12 cellular contexts compared by ENCODE assay signal in genomic region chr21:14591277-14591876, GRCh38. TPM values are rescaled to one million over a fixed set of nuclear protein-coding genes. Genes with fewer than 3 reads are reported as not detected.
A peak's percentile ranks its signal among the peaks of the same experiment; 100 is the strongest.
DNase-seq lines count a peak whose midpoint lies in the region; ATAC-seq and TF ChIP-seq lines count a peak whose summit lies in the region.
"Had no signal": no experiment of that assay in that cellular context is flagged by ENCODE, and none has a peak within 500 bp of the region (broad histone marks: within the 10 kb centered on the region; RNA-seq: fewer than 3 reads in every experiment).

No MANE protein-coding gene starts in this region.

- H3K27ac ChIP-seq in CD4-positive, alpha-beta memory T cell (ENCODE audit: low read depth, low read length), result no peak overlapping the region
- H3K27ac ChIP-seq in foreskin keratinocyte (no peak overlapping the region), smooth muscle cell (ENCODE audit: low read depth) (no peak overlapping the region)

- no peak overlapping the region for H3K4me2 ChIP-seq in smooth muscle cell

- TF ChIP-seq CTCF in foreskin keratinocyte (conservative IDR thresholded peaks at IDR 0.05) (no peak), smooth muscle cell (IDR thresholded peaks at IDR 0.05; ENCODE audit: borderline replicate concordance, insufficient read depth, poor library complexity, severe bottlenecking) (no peak)

- no peaks in the 10 kb centered on the region for H3K27me3 Mint-ChIP-seq in CD4-positive, alpha-beta memory T cell
- no peaks in the 10 kb centered on the region for H3K27me3 Mint-ChIP-seq in T-helper 1 cell treated with Interleukin-12 subunit alpha and Interleukin-12 subunit beta and Interleukin-4 antibody, amounts not matched to agents 30 μg/mL and 1 μg/mL, for 36 hours (ENCODE audit: low read depth)

- intact Hi-C loops in CD4-positive, alpha-beta memory T cell (cut with micrococcal nuclease), result no loop called here
- intact Hi-C loops in posterior cingulate gyrus (cut with DNase I), result no loop called here

- H2AFZ ChIP-seq in smooth muscle cell (ENCODE audit: low read depth), result no peak overlapping the region

- POLR2A ChIA-PET in CD4-positive, alpha-beta memory T cell (lab: Charles Lee; ENCODE audit: partially characterized antibody), result interaction anchor here (1.1 to 2.8 kb wide), 6 partner anchors 11 to 115 kb away, joined by 3 to 12 read pairs (median 6); no protein-coding TSS in a partner anchor

- peak overlapping the region in 6 of 7 donors; percentile 26 to 89 (median 64) for H3K27ac Mint-ChIP-seq in CD4-positive, alpha-beta memory T cell
- H3K27ac Mint-ChIP-seq in T-helper 1 cell treated with Interleukin-12 subunit alpha and Interleukin-12 subunit beta and Interleukin-4 antibody, amounts not matched to agents 30 μg/mL and 1 μg/mL, for 36 hours, result peak overlapping the region; percentile 78

- peaks cover 25% of the 10 kb centered on the region for H3K4me1 ChIP-seq in CD4-positive, alpha-beta memory T cell (ENCODE audit: insufficient read depth, low read length)
- H3K4me1 ChIP-seq in foreskin keratinocyte (no peaks in the 10 kb centered on the region), smooth muscle cell (ENCODE audit: low read depth) (no peaks in the 10 kb centered on the region)

- H3K4me3 ChIP-seq in CD4-positive, alpha-beta memory T cell (ENCODE audit: low read length in 2 of 2), result no peak overlapping the region
- H3K4me3 ChIP-seq in smooth muscle cell, result no peak overlapping the region

- peaks cover 0 to 12% (median 8%) of the 10 kb centered on the region in 8 donors for H3K9me3 Mint-ChIP-seq in CD4-positive, alpha-beta memory T cell
- peaks cover 20% of the 10 kb centered on the region for H3K9me3 Mint-ChIP-seq in T-helper 1 cell treated with Interleukin-12 subunit alpha and Interleukin-12 subunit beta and Interleukin-4 antibody, amounts not matched to agents 30 μg/mL and 1 μg/mL, for 36 hours

- no peaks in the 10 kb centered on the region for H3F3A ChIP-seq in smooth muscle cell (ENCODE audit: low read depth)

- CTCF ChIA-PET in CD4-positive, alpha-beta memory T cell (lab: Charles Lee; ENCODE audit: partially characterized antibody), result interaction anchor here (0.9 to 2.4 kb wide), 4 partner anchors 11 to 89 kb away, joined by 3 to 6 read pairs (median 4); no protein-coding TSS in a partner anchor

- H3K27me3 ChIP-seq in CD4-positive, alpha-beta memory T cell (ENCODE audit: insufficient read depth, low read length), result no peaks in the 10 kb centered on the region
- H3K27me3 ChIP-seq in foreskin keratinocyte (no peaks in the 10 kb centered on the region), smooth muscle cell (ENCODE audit: low read depth) (no peaks in the 10 kb centered on the region)

- no peaks in the 10 kb centered on the region for H3K36me3 ChIP-seq in CD4-positive, alpha-beta memory T cell (ENCODE audit: insufficient read depth, low read length)
- H3K36me3 ChIP-seq in smooth muscle cell (ENCODE audit: low read depth), result no peaks in the 10 kb centered on the region

- 100% methylated on average over 1 of the region's 1 CpG for WGBS in smooth muscle cell (ENCODE audit: low lambda C conversion rate)

- H3K36me3 Mint-ChIP-seq in CD4-positive, alpha-beta memory T cell, result peaks cover 0 to 6% of the 10 kb centered on the region in 2 donors
- H3K36me3 Mint-ChIP-seq in T-helper 1 cell treated with Interleukin-12 subunit alpha and Interleukin-12 subunit beta and Interleukin-4 antibody, amounts not matched to agents 30 μg/mL and 1 μg/mL, for 36 hours (ENCODE audit: low read depth), result peaks cover 24% of the 10 kb centered on the region

- H3K9ac ChIP-seq in smooth muscle cell (ENCODE audit: low read depth), result no peak overlapping the region

- ATAC-seq in GM19395 (IDR thresholded peaks at IDR 0.05; ENCODE audit: unreplicated experiment) (peak; percentile 48), foreskin keratinocyte (no peak), GM19397 (IDR thresholded peaks at IDR 0.05; ENCODE audit: unreplicated experiment) (no peak)
- ATAC-seq: PC-3 had no signal

- no peaks in the 10 kb centered on the region for H3K79me2 ChIP-seq in smooth muscle cell (ENCODE audit: low read depth)

- DNase-seq in CD4-positive, alpha-beta memory T cell, result no peak
- DNase-seq in foreskin keratinocyte (peak; percentile 27 to 36), posterior cingulate gyrus (no peak), epidermal melanocyte (ENCODE audit: insufficient read length, low spot score) (no peak), smooth muscle cell (lab: John Stamatoyannopoulos, UW; ENCODE audit: unreplicated experiment) (no peak)
- DNase-seq: activated gamma-delta T cell treated with Interleukin-2 at 50 U/mL for 16 hours; effector CD4-positive, alpha-beta T cell; NCI-H2029 had no signal

- H3K9me3 ChIP-seq in CD4-positive, alpha-beta memory T cell (ENCODE audit: control insufficient read depth in 1 of 2, low read length in 2 of 2), result no peaks in the 10 kb centered on the region
- no peaks in the 10 kb centered on the region for H3K9me3 ChIP-seq in smooth muscle cell (replicated peaks; ENCODE audit: low read depth)

- H3K4me3 Mint-ChIP-seq in CD4-positive, alpha-beta memory T cell, result peak overlapping the region in 7 of 8 donors; percentile 5 to 49 (median 27)
- peak overlapping the region; percentile 33 for H3K4me3 Mint-ChIP-seq in T-helper 1 cell treated with Interleukin-12 subunit alpha and Interleukin-12 subunit beta and Interleukin-4 antibody, amounts not matched to agents 30 μg/mL and 1 μg/mL, for 36 hours

- H4K20me1 ChIP-seq in smooth muscle cell (ENCODE audit: low read depth), result no peaks in the 10 kb centered on the region

- H3K4me1 Mint-ChIP-seq in CD4-positive, alpha-beta memory T cell, result peaks cover 21 to 36% (median 27%) of the 10 kb centered on the region in 4 donors
- H3K4me1 Mint-ChIP-seq in T-helper 1 cell treated with Interleukin-12 subunit alpha and Interleukin-12 subunit beta and Interleukin-4 antibody, amounts not matched to agents 30 μg/mL and 1 μg/mL, for 36 hours (ENCODE audit: low read depth), result peaks cover 29% of the 10 kb centered on the region

RNA-seq across cellular contexts. Expression of gene SAMSN1, which starts 45.3 kb away (rescaled TPM):
- total RNA-seq in CD4-positive, alpha-beta memory T cell, result 10 to 100 TPM; 58.0 to 59.5 TPM
- polyA plus RNA-seq in CD4-positive, alpha-beta memory T cell, result 10 to 100 TPM; 50.8 to 56.3 TPM
- total RNA-seq in foreskin keratinocyte (not detected in 2 replicates), smooth muscle cell (0.13 TPM in 1 of 2 replicates, not detected in the other)
- polyA plus RNA-seq in foreskin keratinocyte (not detected in 2 replicates), smooth muscle cell (not detected in 2 replicates)
- total RNA-seq: PC-3 had no signal

Comparison
In these comparisons a context has a peak if more than half of its experiments do, and no peak if none do; other contexts are left out.
1. DNase-seq: peak in foreskin keratinocyte (2 of 2); none in CD4-positive, alpha-beta memory T cell (0 of 5), posterior cingulate gyrus (0 of 10), epidermal melanocyte (single experiment) and smooth muscle cell (single experiment).
2. RNA of gene SAMSN1, which starts 45.3 kb away (total RNA-seq): 58.0 to 59.5 TPM in CD4-positive, alpha-beta memory T cell; 0.13 TPM in smooth muscle cell and not detected in foreskin keratinocyte; every median in the first group is over 10 times any median in the second.